1 cellular context compared by ENCODE assay signal in the genomic region with DNA sequence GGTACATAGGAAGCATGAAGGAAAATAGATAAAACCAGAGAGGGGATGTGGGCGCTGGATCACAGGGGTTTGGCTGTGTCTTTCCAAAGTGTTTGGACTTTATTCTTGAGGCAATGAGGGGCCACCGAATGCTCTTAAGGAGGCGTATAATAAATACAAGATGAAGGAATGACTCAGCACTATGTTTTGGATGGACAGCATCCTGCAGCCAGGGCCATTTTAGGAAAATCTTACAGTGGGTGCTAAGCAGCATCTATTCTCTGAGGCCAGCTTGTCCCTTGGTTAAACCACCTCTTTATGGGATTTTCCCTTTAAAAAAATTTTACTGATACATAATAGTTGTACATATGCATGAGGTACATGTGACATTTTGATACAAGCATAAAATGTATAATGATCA.
TF ChIP-seq lines count a peak whose summit lies in the region.

No MANE protein-coding gene starts in this region.

TF ChIP-seq in IMR-90, 13 proteins besides CTCF, POLR2A, EP300 and RAD21:
- TF ChIP-seq MXI1 (IDR thresholded peaks at IDR 0.05; ENCODE audit: borderline replicate concordance, low read depth, low read length) (no peak), NFE2L2 (IDR thresholded peaks at IDR 0.05; ENCODE audit: low read depth, low read length) (peak; percentile 87)
